Comparison of ENCODE assay signal across 1 cellular context in the genomic region with DNA sequence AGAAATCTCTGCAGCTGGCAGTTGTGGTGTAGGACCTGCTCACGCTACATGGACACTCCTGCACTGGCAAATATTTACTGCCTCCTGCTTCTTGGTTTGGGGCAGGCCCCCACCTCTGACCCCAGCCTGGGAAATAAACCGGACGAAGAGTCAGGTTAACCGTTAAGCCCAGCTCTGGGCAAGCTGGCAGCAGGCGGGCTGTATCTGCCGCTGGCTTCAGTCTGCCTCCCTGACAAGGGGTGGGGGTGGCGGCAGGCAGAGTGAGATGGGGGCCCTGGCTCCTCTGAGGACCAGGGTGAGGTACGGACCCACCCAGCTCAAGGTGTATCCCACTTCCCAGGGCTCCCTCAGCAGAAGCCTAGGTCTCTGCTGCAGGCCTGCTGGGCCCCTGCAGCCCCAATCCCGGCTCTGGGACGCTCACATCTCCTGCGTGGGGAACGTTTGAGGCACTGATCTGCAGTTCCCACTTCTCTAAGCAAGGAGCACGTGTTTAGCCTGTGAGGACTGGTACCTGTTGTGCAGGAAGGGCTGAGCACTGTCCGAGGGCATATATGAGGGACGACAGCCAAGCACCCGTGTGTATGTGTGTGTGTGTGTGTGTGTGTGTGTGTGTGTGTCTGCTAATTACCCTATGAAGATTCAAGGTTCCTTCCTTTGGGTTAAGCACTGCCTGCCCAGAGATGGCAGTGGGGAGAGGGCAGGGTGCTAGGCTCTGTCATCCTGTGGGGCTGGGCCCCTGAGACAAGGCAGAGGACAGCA.
TF ChIP-seq lines count a peak whose summit lies in the region.

No MANE protein-coding gene starts in this region.

TF ChIP-seq in HepG2, 621 proteins besides CTCF, POLR2A, EP300 and RAD21 (continued from another document):
- TF ChIP-seq, protein P1, sequence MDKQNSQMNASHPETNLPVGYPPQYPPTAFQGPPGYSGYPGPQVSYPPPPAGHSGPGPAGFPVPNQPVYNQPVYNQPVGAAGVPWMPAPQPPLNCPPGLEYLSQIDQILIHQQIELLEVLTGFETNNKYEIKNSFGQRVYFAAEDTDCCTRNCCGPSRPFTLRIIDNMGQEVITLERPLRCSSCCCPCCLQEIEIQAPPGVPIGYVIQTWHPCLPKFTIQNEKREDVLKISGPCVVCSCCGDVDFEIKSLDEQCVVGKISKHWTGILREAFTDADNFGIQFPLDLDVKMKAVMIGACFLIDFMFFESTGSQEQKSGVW (CRISPR knock-in tag; IDR thresholded peaks at IDR 0.05; ENCODE audit: borderline replicate concordance) = no peak
- no peak for TF ChIP-seq ZMYM2 (CRISPR knock-in tag; IDR thresholded peaks at IDR 0.05)
- TF ChIP-seq FOXK1 (CRISPR knock-in tag; IDR thresholded peaks at IDR 0.05; ENCODE audit: borderline replicate concordance, low read depth) = no peak
- TF ChIP-seq NONO (IDR thresholded peaks at IDR 0.05) = no peak
- 0 out of 2 replicates have a peak, but pooled peaks have one; percentile 10 for TF ChIP-seq NONO (CRISPR knock-in tag; conservative IDR thresholded peaks at IDR 0.05)
- no peak for TF ChIP-seq MBD4 (IDR thresholded peaks at IDR 0.05; ENCODE audit: borderline replicate concordance, low read length)
- TF ChIP-seq, protein P2, sequence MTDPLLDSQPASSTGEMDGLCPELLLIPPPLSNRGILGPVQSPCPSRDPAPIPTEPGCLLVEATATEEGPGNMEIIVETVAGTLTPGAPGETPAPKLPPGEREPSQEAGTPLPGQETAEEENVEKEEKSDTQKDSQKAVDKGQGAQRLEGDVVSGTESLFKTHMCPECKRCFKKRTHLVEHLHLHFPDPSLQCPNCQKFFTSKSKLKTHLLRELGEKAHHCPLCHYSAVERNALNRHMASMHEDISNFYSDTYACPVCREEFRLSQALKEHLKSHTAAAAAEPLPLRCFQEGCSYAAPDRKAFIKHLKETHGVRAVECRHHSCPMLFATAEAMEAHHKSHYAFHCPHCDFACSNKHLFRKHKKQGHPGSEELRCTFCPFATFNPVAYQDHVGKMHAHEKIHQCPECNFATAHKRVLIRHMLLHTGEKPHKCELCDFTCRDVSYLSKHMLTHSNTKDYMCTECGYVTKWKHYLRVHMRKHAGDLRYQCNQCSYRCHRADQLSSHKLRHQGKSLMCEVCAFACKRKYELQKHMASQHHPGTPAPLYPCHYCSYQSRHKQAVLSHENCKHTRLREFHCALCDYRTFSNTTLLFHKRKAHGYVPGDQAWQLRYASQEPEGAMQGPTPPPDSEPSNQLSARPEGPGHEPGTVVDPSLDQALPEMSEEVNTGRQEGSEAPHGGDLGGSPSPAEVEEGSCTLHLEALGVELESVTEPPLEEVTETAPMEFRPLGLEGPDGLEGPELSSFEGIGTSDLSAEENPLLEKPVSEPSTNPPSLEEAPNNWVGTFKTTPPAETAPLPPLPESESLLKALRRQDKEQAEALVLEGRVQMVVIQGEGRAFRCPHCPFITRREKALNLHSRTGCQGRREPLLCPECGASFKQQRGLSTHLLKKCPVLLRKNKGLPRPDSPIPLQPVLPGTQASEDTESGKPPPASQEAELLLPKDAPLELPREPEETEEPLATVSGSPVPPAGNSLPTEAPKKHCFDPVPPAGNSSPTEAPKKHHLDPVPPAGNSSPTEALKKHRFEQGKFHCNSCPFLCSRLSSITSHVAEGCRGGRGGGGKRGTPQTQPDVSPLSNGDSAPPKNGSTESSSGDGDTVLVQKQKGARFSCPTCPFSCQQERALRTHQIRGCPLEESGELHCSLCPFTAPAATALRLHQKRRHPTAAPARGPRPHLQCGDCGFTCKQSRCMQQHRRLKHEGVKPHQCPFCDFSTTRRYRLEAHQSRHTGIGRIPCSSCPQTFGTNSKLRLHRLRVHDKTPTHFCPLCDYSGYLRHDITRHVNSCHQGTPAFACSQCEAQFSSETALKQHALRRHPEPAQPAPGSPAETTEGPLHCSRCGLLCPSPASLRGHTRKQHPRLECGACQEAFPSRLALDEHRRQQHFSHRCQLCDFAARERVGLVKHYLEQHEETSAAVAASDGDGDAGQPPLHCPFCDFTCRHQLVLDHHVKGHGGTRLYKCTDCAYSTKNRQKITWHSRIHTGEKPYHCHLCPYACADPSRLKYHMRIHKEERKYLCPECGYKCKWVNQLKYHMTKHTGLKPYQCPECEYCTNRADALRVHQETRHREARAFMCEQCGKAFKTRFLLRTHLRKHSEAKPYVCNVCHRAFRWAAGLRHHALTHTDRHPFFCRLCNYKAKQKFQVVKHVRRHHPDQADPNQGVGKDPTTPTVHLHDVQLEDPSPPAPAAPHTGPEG (CRISPR knock-in tag; IDR thresholded peaks at IDR 0.05) = peak; percentile 51
- TF ChIP-seq HDAC1 (CRISPR knock-in tag; IDR thresholded peaks at IDR 0.05) = peak; percentile 69
- no peak for TF ChIP-seq ZSCAN30 (CRISPR knock-in tag; IDR thresholded peaks at IDR 0.05)
- TF ChIP-seq TRIM24 (CRISPR knock-in tag; IDR thresholded peaks at IDR 0.05) = no peak
- 0 out of 2 replicates have a peak, but pooled peaks have one; percentile 44 for TF ChIP-seq ZNF878 (CRISPR knock-in tag; IDR thresholded peaks at IDR 0.05)
- TF ChIP-seq SMAD3 (CRISPR knock-in tag; IDR thresholded peaks at IDR 0.05) = peak; percentile 53; the same call in 1 of the 2 replicates
- no peak for TF ChIP-seq MLXIP (CRISPR knock-in tag; IDR thresholded peaks at IDR 0.05; ENCODE audit: borderline replicate concordance)
- TF ChIP-seq, protein P3, sequence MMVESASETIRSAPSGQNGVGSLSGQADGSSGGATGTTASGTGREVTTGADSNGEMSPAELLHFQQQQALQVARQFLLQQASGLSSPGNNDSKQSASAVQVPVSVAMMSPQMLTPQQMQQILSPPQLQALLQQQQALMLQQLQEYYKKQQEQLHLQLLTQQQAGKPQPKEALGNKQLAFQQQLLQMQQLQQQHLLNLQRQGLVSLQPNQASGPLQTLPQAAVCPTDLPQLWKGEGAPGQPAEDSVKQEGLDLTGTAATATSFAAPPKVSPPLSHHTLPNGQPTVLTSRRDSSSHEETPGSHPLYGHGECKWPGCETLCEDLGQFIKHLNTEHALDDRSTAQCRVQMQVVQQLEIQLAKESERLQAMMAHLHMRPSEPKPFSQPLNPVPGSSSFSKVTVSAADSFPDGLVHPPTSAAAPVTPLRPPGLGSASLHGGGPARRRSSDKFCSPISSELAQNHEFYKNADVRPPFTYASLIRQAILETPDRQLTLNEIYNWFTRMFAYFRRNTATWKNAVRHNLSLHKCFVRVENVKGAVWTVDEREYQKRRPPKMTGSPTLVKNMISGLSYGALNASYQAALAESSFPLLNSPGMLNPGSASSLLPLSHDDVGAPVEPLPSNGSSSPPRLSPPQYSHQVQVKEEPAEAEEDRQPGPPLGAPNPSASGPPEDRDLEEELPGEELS (CRISPR knock-in tag; IDR thresholded peaks at IDR 0.05) = peak; percentile 84
- TF ChIP-seq ZNF10 (CRISPR knock-in tag; IDR thresholded peaks at IDR 0.05; ENCODE audit: borderline replicate concordance, low read depth) = no peak
